In the genomic region with DNA sequence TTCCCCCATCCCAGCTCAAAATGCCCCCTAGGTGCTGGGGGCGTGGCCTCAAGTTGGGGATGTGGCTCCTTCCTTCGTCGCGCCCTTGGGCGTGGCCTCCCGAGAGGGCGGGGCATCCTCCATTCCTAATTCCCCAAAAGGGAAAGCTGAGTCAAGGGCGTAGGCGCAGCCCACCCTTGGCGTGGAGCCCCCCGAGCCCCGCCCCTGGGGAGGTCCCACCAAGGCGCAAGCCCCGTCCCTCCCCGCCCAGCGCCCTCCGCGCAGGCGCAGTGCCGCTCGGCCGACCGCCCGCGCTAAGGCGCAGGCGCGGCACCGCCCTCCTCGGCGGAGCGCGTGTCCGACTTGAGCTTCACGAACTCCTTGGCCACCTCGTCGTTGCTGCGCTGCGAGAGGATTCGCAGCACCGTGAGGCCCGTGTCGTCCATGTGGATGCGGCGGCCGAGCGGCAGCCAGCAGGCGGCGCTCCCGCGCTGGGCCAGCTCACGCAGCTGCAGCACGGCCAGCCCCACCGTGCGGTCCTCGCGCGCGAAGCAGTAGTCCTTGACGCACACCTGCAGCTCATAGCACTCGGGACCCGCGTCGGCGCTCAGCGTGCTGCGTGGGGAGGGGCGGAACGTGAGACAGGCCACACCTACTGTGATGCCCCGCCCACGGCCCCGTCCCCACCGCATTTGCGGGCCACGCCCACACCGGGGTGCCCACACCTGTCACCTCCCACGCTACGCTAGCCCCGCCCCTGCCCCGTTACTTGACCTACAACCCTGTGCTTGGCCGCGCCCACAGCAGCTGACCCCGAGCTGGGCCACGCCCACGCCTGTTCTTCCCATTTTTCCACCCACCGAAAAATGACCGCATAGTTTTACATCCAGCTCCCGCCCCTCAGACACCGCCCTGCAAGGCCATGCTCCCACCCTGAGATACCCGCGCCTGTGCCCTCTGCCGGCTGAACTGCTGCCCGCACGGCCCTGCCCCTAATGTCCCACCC, we compare ENCODE assay signal across 8 cellular contexts. TPM values are rescaled to one million over a fixed set of nuclear protein-coding genes. Genes with fewer than 3 reads are reported as not detected.
DNase-seq lines count a peak whose midpoint lies in the region; ATAC-seq, FAIRE-seq and TF ChIP-seq lines count a peak whose summit lies in the region.

No MANE protein-coding gene starts in this region.

- H3K36me3 ChIP-seq in duodenal mucosa (ENCODE audit: control insufficient read depth in 1 of 2, insufficient read depth in 2 of 2, low read length in 2 of 2) (no peaks in the 10 kb centered on the region), lung (ENCODE audit: control insufficient read depth in 2 of 2, insufficient read depth in 2 of 2, low read length in 2 of 2) (no peaks in the 10 kb centered on the region)

- H3K27me3 ChIP-seq in duodenal mucosa (ENCODE audit: control insufficient read depth in 1 of 2, insufficient read depth in 2 of 2, low read length in 2 of 2) (peaks cover 13 to 14% of the 10 kb centered on the region in 2 donors), lung (ENCODE audit: control insufficient read depth, insufficient read depth) (peaks cover 3% of the 10 kb centered on the region)

- peak; percentile 67; the same call in 1 of the 2 replicates for TF ChIP-seq POLR2A in GM12892 (IDR thresholded peaks at IDR 0.05; ENCODE audit: low read depth, low read length)

- TF ChIP-seq CTCF in lung (IDR thresholded peaks at IDR 0.05; ENCODE audit: control extremely low read depth, extremely low read depth) = peak; percentile 29

- ATAC-seq in HG02885 (IDR thresholded peaks at IDR 0.05; ENCODE audit: poor library complexity, unreplicated experiment) (peak; percentile 65), lung (ENCODE audit: insufficient read depth, low FRiP score) (peak; percentile 66)

- H3K9ac ChIP-seq in duodenal mucosa (ENCODE audit: low read depth in 1 of 2, low read length in 2 of 2) = no peak overlapping the region

- H3K4me3 ChIP-seq in duodenal mucosa (ENCODE audit: low read depth in 1 of 2, low read length in 2 of 2) (peak overlapping the region; percentile 52 to 62), lung (peak overlapping the region; percentile 32)

- peaks cover 6 to 10% of the 10 kb centered on the region in 2 donors for H3K4me1 ChIP-seq in duodenal mucosa (ENCODE audit: control insufficient read depth in 1 of 2, insufficient read depth in 2 of 2, low read length in 2 of 2)
- H3K4me1 ChIP-seq in lung (ENCODE audit: control insufficient read depth in 2 of 2, insufficient read depth in 2 of 2, low read length in 2 of 2) = peaks cover 7 to 12% of the 10 kb centered on the region in 2 donors

- FAIRE-seq in GM12892 (lab: Jason Lieb, UNC) = peak; percentile 98

- DNase-seq in GM12892 (ENCODE audit: insufficient read length) = peak; percentile 89
- peak; percentile 85 for DNase-seq in NCI-H2029 (lab: John Stamatoyannopoulos, UW)
- DNase-seq in activated CD4-positive, alpha-beta T cell treated with anti-CD3 and anti-CD28 coated beads, Interleukin-2, amount 50 U/mL, for 1 hour = peak; percentile 83
- DNase-seq in lung (ENCODE audit: low spot score) = peak; percentile 76
- DNase-seq in stimulated activated CD4-positive, alpha-beta T cell treated with anti-CD3 and anti-CD28 coated beads, TNF-alpha, amount 100 ng/mL, for 48 hours (ENCODE audit: low read depth in 3 of 3) = peak; percentile 60 to 80 (median 74)
- no peak for DNase-seq in NCI-H446 treated with DMSO at 0.1 percent for 48 hours (lab: John Stamatoyannopoulos, UW)

- H3K9me3 ChIP-seq in duodenal mucosa (ENCODE audit: control insufficient read depth in 1 of 2, low read length in 2 of 2) (no peaks in the 10 kb centered on the region), lung (ENCODE audit: control insufficient read depth in 2 of 2, insufficient read depth in 1 of 2, low read length in 1 of 2) (peaks cover 0 to 7% of the 10 kb centered on the region in 2 donors)

- H3K27ac ChIP-seq in duodenal mucosa (ENCODE audit: low read depth, low read length) (peak overlapping the region; percentile 20), lung (ENCODE audit: low read depth in 1 of 2, low read length in 1 of 2) (peak overlapping the region in 1 of 2 donors; percentile 30)

- 1 to 5% methylated on average over 73 to 94 of the region's 94 CpGs for WGBS in lung, 2 donors

RNA-seq across cellular contexts. Expression of a gene that starts 50.6 kb away (rescaled TPM):
- 23.3 TPM for polyA plus RNA-seq in GM12892 (2012; ENCODE audit: missing spikeins)
- 100 to 1,000 TPM in 1 of 2 donors, 10 to 100 TPM in 1; 39.9 to 129 TPM for total RNA-seq in lung
- 100 to 1,000 TPM in 1 of 2 donors, 10 to 100 TPM in 1; 63.3 to 107 TPM for polyA plus RNA-seq in lung
